In the genomic region with DNA sequence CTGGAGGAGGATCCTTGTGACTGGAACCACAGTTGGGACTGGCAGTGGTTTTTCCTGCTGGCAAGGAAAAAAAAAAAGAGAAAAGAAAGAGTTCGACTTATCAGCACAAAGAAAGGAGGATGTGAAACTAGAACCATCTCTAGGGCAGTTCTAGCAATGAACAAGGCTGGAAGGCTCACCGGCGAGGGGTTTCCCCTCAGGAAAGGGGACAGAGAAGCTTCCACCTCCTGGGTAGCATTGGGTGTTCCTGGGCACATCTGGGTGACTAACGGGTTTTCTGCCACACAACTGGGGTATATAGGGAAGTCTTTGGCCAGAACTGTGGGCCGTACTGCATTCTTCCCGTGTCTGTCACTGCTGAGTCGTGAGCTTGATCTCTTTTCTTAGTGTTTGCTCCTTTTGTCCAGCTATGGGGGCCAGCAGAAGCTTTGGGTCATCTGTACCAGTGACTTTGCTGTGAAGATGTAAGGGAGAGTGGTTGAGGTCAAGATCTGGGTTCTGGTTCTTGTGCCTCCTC, we compare ENCODE assay signal across 8 cellular contexts.
A peak's percentile ranks its signal among the peaks of the same experiment; 100 is the strongest.
DNase-seq lines count a peak whose midpoint lies in the region; ATAC-seq and TF ChIP-seq lines count a peak whose summit lies in the region.

No MANE protein-coding gene starts in this region.

- CTCF ChIA-PET in activated CD4-positive, alpha-beta memory T cell treated with anti-CD3 and anti-CD28 coated beads, Interleukin-2, amount 10 ng/mL, durations not matched to agents 7 days and 5 days (lab: Charles Lee) = interaction anchor here (0.5 to 10.3 kb wide), 13 partner anchors 9 to 172 kb away, joined by 3 to 238 read pairs (median 6); a partner anchor contains a TSS

- H3K36me3 Mint-ChIP-seq in activated CD4-positive, alpha-beta memory T cell treated with anti-CD3 and anti-CD28 coated beads, Interleukin-2, amount 10 ng/mL, durations not matched to agents 7 days and 5 days (ENCODE audit: low read depth) = peaks cover 16% of the 10 kb centered on the region

- peak overlapping the region; percentile 16 for H3K4me3 Mint-ChIP-seq in activated CD4-positive, alpha-beta memory T cell treated with anti-CD3 and anti-CD28 coated beads, Interleukin-2, amount 10 ng/mL, durations not matched to agents 7 days and 5 days

- peaks cover 63% of the 10 kb centered on the region for H3K4me1 Mint-ChIP-seq in activated CD4-positive, alpha-beta memory T cell treated with anti-CD3 and anti-CD28 coated beads, Interleukin-2, amount 10 ng/mL, durations not matched to agents 7 days and 5 days

- peak overlapping the region; percentile 54 for H3K4me2 ChIP-seq in osteoblast (ENCODE audit: insufficient read depth, low read length)

- no peaks in the 10 kb centered on the region for H3K9me3 Mint-ChIP-seq in activated CD4-positive, alpha-beta memory T cell treated with anti-CD3 and anti-CD28 coated beads, Interleukin-2, amount 10 ng/mL, durations not matched to agents 7 days and 5 days

- H3K27me3 ChIP-seq in osteoblast (ENCODE audit: insufficient read depth, low read length) = no peaks in the 10 kb centered on the region
- no peaks in the 10 kb centered on the region for H3K27me3 ChIP-seq in H7 (ENCODE audit: control insufficient read depth, insufficient read depth, low read length)

- H4K20me1 ChIP-seq in osteoblast (ENCODE audit: insufficient read depth, low read length) = no peaks in the 10 kb centered on the region

- H3K4me1 ChIP-seq in osteoblast (ENCODE audit: insufficient read depth, low read length) = peaks cover 32% of the 10 kb centered on the region

- TF ChIP-seq CTCF in osteoblast (IDR thresholded peaks at IDR 0.05; ENCODE audit: extremely low read depth, low read depth, low read length) = no peak

- peak overlapping the region; percentile 66 for H3K27ac ChIP-seq in osteoblast (ENCODE audit: low read depth, low read length)

- peak; percentile 80 for DNase-seq in EH (ENCODE audit: low read depth)
- DNase-seq in activated CD4-positive, alpha-beta memory T cell treated with anti-CD3 and anti-CD28 coated beads, Interleukin-2, amount 10 ng/mL, durations not matched to agents 7 days and 5 days = peak; percentile 38
- DNase-seq in osteoblast (ENCODE audit: insufficient read length, low spot score, missing footprints) = no peak
- no peak for DNase-seq in NCI-H2196 (lab: John Stamatoyannopoulos, UW; ENCODE audit: unreplicated experiment)
- DNase-seq in H7 = no peak
- no peak for DNase-seq in NCI-H146 (lab: John Stamatoyannopoulos, UW)

- H3K36me3 ChIP-seq in osteoblast (ENCODE audit: insufficient read depth, low read length) (no peaks in the 10 kb centered on the region), H7 (replicated peaks; ENCODE audit: control insufficient read depth, insufficient read depth, low read length) (no peaks in the 10 kb centered on the region)

- ATAC-seq in GM21390 (IDR thresholded peaks at IDR 0.05; ENCODE audit: unreplicated experiment) (peak; percentile 82), HG03521 (IDR thresholded peaks at IDR 0.05; ENCODE audit: unreplicated experiment) (peak; percentile 76)

- POLR2A ChIA-PET in activated CD4-positive, alpha-beta memory T cell treated with anti-CD3 and anti-CD28 coated beads, Interleukin-2, amount 10 ng/mL, durations not matched to agents 7 days and 5 days (lab: Charles Lee) = interaction anchor here (0.8 to 5.7 kb wide), 16 partner anchors 10 to 341 kb away, joined by 3 to 99 read pairs (median 6); a partner anchor contains a TSS

- H3K27ac Mint-ChIP-seq in activated CD4-positive, alpha-beta memory T cell treated with anti-CD3 and anti-CD28 coated beads, Interleukin-2, amount 10 ng/mL, durations not matched to agents 7 days and 5 days = peak overlapping the region; percentile 84

- peaks cover 55% of the 10 kb centered on the region for H3K79me2 ChIP-seq in osteoblast (ENCODE audit: insufficient read depth, low read length)

- H3K9me3 ChIP-seq in osteoblast (ENCODE audit: low read depth, low read length) = no peaks in the 10 kb centered on the region

- peak overlapping the region; percentile 80 for H2AFZ ChIP-seq in osteoblast (ENCODE audit: low read length)

- H3K27me3 Mint-ChIP-seq in activated CD4-positive, alpha-beta memory T cell treated with anti-CD3 and anti-CD28 coated beads, Interleukin-2, amount 10 ng/mL, durations not matched to agents 7 days and 5 days = no peaks in the 10 kb centered on the region

- H3K4me3 ChIP-seq in osteoblast (ENCODE audit: insufficient read depth, low read length) = peak overlapping the region; percentile 18
- no peak overlapping the region for H3K4me3 ChIP-seq in H7 (ENCODE audit: insufficient read depth, low read depth, low read length)

Comparison
In these comparisons a context has a peak if more than half of its experiments do, and no peak if none do; other contexts are left out.
1. DNase-seq: peak in EH (single experiment) and activated CD4-positive, alpha-beta memory T cell treated with anti-CD3 and anti-CD28 coated beads, Interleukin-2, amount 10 ng/mL, durations not matched to agents 7 days and 5 days (single experiment); none in osteoblast (single experiment), NCI-H2196 (single experiment), H7 (single experiment) and NCI-H146 (single experiment).